Comparison of ENCODE assay signal across 14 cellular contexts in genomic region chr11:121672630-121673487, GRCh38.
DNase-seq lines count a peak whose midpoint lies in the region; ATAC-seq and TF ChIP-seq lines count a peak whose summit lies in the region.
"Had no signal": no experiment of that assay in that cellular context is flagged by ENCODE, and none has a peak within 500 bp of the region (broad histone marks: within the 10 kb centered on the region; RNA-seq: fewer than 3 reads in every experiment).

No MANE protein-coding gene starts in this region.

- H3K4ac ChIP-seq in neuronal stem cell (ENCODE audit: low read length): no peak overlapping the region

- H3K4me1 ChIP-seq in neuronal stem cell (ENCODE audit: control insufficient read depth in 2 of 2, insufficient read depth in 1 of 2, low read depth in 1 of 2, low read length in 2 of 2) (peaks cover 4 to 11% of the 10 kb centered on the region in 2 donors), aorta (ENCODE audit: control insufficient read depth in 1 of 2, insufficient read depth in 2 of 2, low read length in 2 of 2) (peaks cover 0 to 11% of the 10 kb centered on the region in 2 donors)

- DNase-seq in Right ventricle myocardium inferior (ENCODE audit: missing footprints): peak; percentile 66
- DNase-seq in cardiac septum (ENCODE audit: low spot score): no peak
- DNase-seq in fibroblast of the aortic adventitia (ENCODE audit: low read depth): peak; percentile 67
- DNase-seq in neuronal stem cell (ENCODE audit: low spot score): no peak
- DNase-seq in aorta: peak in 1 of 2 donors; percentile 70
- DNase-seq in stimulated activated naive CD8-positive, alpha-beta T cell treated with anti-CD3 and anti-CD28 coated beads, Interleukin-15, Interleukin-2, amounts not matched to agents 100 U/mL and 50 U/mL, for 24 hours: no peak
- no peak for DNase-seq in stimulated activated CD8-positive, alpha-beta memory T cell treated with anti-CD3 and anti-CD28 coated beads, Interleukin-4, amount 100 ng/mL, for 48 hours
- DNase-seq: activated T-cell treated with anti-CD3 and anti-CD28 coated beads, Interleukin-2, amount 50 U/mL, for 24 hours; CD8-positive, alpha-beta memory T cell; islet precursor cell; NCI-H226; SW 1271 had no signal

- no peak overlapping the region for H2BK12ac ChIP-seq in neuronal stem cell (ENCODE audit: low read length)

- H3K4me2 ChIP-seq in neuronal stem cell (ENCODE audit: insufficient read depth, low read length, poor library complexity, severe bottlenecking): no peak overlapping the region

- ATAC-seq in Right ventricle myocardium inferior (peak; percentile 65), aorta (ENCODE audit: low FRiP score) (peak; percentile 72), GM18909 (IDR thresholded peaks at IDR 0.05; ENCODE audit: poor library complexity, unreplicated experiment) (no peak)
- no peak for ATAC-seq in stimulated activated naive CD8-positive, alpha-beta T cell treated with anti-CD3 and anti-CD28 coated beads, Interleukin-15, Interleukin-2, amounts not matched to agents 100 U/mL and 50 U/mL, for 24 hours
- ATAC-seq: activated CD4-positive, CD25-positive, alpha-beta regulatory T cell treated with anti-CD3 and anti-CD28 coated beads, Interleukin-2, amount 50 U/mL, for 24 hours had no signal

- no peak overlapping the region for H3K4me3 ChIP-seq in fibroblast of the aortic adventitia (ENCODE audit: low read depth, low read length)
- H3K4me3 ChIP-seq in neuronal stem cell (ENCODE audit: low read length in 2 of 2): no peak overlapping the region
- no peak overlapping the region for H3K4me3 ChIP-seq in aorta (ENCODE audit: low read length in 2 of 2)

- H3K9me3 ChIP-seq in neuronal stem cell (replicated peaks in 1 of 2; ENCODE audit: control insufficient read depth in 2 of 2, insufficient read depth in 1 of 2, low read depth in 1 of 2, low read length in 2 of 2) (peaks cover 0 to 4% of the 10 kb centered on the region in 2 donors), aorta (ENCODE audit: control insufficient read depth, low read length) (no peaks in the 10 kb centered on the region)

- H2BK120ac ChIP-seq in neuronal stem cell (ENCODE audit: low read depth, low read length): peak overlapping the region; percentile 12

- peaks cover 0 to 2% (median 0%) of the 10 kb centered on the region in 3 experiments for H3K27me3 ChIP-seq in neuronal stem cell (ENCODE audit: control insufficient read depth in 3 of 3, insufficient read depth in 3 of 3, low read depth in 1 of 3, low read length in 3 of 3)
- H3K27me3 ChIP-seq in aorta (ENCODE audit: control insufficient read depth in 1 of 2, insufficient read depth in 2 of 2, low read length in 1 of 2): no peaks in the 10 kb centered on the region

- no peak overlapping the region for H2BK15ac ChIP-seq in neuronal stem cell (ENCODE audit: low read length)

- H4K8ac ChIP-seq in neuronal stem cell (ENCODE audit: low read depth, low read length): no peak overlapping the region

- H2AFZ ChIP-seq in neuronal stem cell (ENCODE audit: low read length): peak overlapping the region; percentile 15

- no CpG with 5 or more reads among the region's 13 CpGs for WGBS in neuronal stem cell (ENCODE audit: extremely low coverage in 2 of 2, insufficient read length in 2 of 2, insufficient replicate concordance in 1 of 2), 2 donors
- 4 to 9% methylated on average over 13 of the region's 13 CpGs for WGBS in aorta, 2 donors

- peak overlapping the region; percentile 42 for H3K14ac ChIP-seq in neuronal stem cell (ENCODE audit: low read length)

- peak overlapping the region; percentile 53 for H3K9ac ChIP-seq in neuronal stem cell (ENCODE audit: low read depth, low read length, poor library complexity)

- H2BK5ac ChIP-seq in neuronal stem cell (ENCODE audit: low read length): no peak overlapping the region

- peak overlapping the region; percentile 61 for H2AK5ac ChIP-seq in neuronal stem cell (ENCODE audit: low read depth, low read length)

- intact Hi-C loops in Right ventricle myocardium inferior (cut with DNase I): no loop called here
- intact Hi-C loops in cardiac septum (cut with DNase I): no loop called here
- intact Hi-C loops in aorta (cut with DNase I): loop anchor here in 1 of 2 donors (5.0 kb wide), 1 partner anchor 69 kb away; no protein-coding TSS in a partner anchor

- H3K23ac ChIP-seq in neuronal stem cell (ENCODE audit: low read depth, low read length, poor library complexity): peak overlapping the region; percentile 70

- peak overlapping the region; percentile 84 for H3K18ac ChIP-seq in neuronal stem cell (ENCODE audit: low read length)

- H3K36me3 ChIP-seq in neuronal stem cell (replicated peaks in 1 of 2; ENCODE audit: control insufficient read depth in 2 of 2, insufficient read depth in 2 of 2, low read length in 2 of 2): no peaks in the 10 kb centered on the region
- H3K36me3 ChIP-seq in aorta (ENCODE audit: control insufficient read depth in 1 of 2, insufficient read depth in 2 of 2, low read length in 1 of 2): no peaks in the 10 kb centered on the region

- TF ChIP-seq CTCF in fibroblast of the aortic adventitia (IDR thresholded peaks at IDR 0.05; ENCODE audit: insufficient read depth, low read length): no peak

- H4K91ac ChIP-seq in neuronal stem cell (ENCODE audit: low read depth, low read length, poor library complexity): no peak overlapping the region

- no peak overlapping the region for H3K27ac ChIP-seq in neuronal stem cell (replicated peaks; ENCODE audit: low read length)
- H3K27ac ChIP-seq in aorta (ENCODE audit: low read depth in 1 of 2, low read length in 2 of 2): peak overlapping the region; percentile 80 to 93

- no peaks in the 10 kb centered on the region for H3K79me1 ChIP-seq in neuronal stem cell (ENCODE audit: low read depth, low read length)

Comparison
In these comparisons a context has a peak if more than half of its experiments do, and no peak if none do; other contexts are left out.
1. DNase-seq: peak in Right ventricle myocardium inferior (single experiment) and fibroblast of the aortic adventitia (single experiment); none in cardiac septum (single experiment), neuronal stem cell (single experiment), stimulated activated naive CD8-positive, alpha-beta T cell treated with anti-CD3 and anti-CD28 coated beads, Interleukin-15, Interleukin-2, amounts not matched to agents 100 U/mL and 50 U/mL, for 24 hours (single experiment) and stimulated activated CD8-positive, alpha-beta memory T cell treated with anti-CD3 and anti-CD28 coated beads, Interleukin-4, amount 100 ng/mL, for 48 hours (single experiment).
2. ATAC-seq: peak in Right ventricle myocardium inferior (single experiment) and aorta (single experiment); none in stimulated activated naive CD8-positive, alpha-beta T cell treated with anti-CD3 and anti-CD28 coated beads, Interleukin-15, Interleukin-2, amounts not matched to agents 100 U/mL and 50 U/mL, for 24 hours (single experiment) and GM18909 (single experiment).